ENCODE assay signal across 2 cellular contexts in genomic region chr1:84330125-84330984, GRCh38.
TF ChIP-seq lines count a peak whose summit lies in the region.

No MANE protein-coding gene starts in this region.

TF ChIP-seq in H1, 55 proteins besides CTCF, POLR2A, EP300 and RAD21:
- no peak for TF ChIP-seq CEBPB (IDR thresholded peaks at IDR 0.05; ENCODE audit: low read depth, low read length)
- TF ChIP-seq SIX5 (IDR thresholded peaks at IDR 0.05; ENCODE audit: low read depth, low read length): no peak
- no peak for TF ChIP-seq ATF2 (IDR thresholded peaks at IDR 0.05; ENCODE audit: low read length)
- TF ChIP-seq ASH2L (IDR thresholded peaks at IDR 0.05; ENCODE audit: low read length): no peak
- no peak for TF ChIP-seq TEAD4 (IDR thresholded peaks at IDR 0.05; ENCODE audit: low read depth, low read length)

TF ChIP-seq in neural cell, 6 proteins besides CTCF, POLR2A, EP300 and RAD21:
- TF ChIP-seq POLR2AphosphoS5 (IDR thresholded peaks at IDR 0.05) (peak; percentile 55), EZH2 (IDR thresholded peaks at IDR 0.05; ENCODE audit: borderline replicate concordance, insufficient read depth, low read length, poor library complexity, severe bottlenecking) (no peak), MXI1 (conservative IDR thresholded peaks at IDR 0.05; ENCODE audit: poor library complexity, severe bottlenecking) (no peak), TAF1 (IDR thresholded peaks at IDR 0.05; ENCODE audit: low read depth) (no peak)
- TF ChIP-seq, protein P1, sequence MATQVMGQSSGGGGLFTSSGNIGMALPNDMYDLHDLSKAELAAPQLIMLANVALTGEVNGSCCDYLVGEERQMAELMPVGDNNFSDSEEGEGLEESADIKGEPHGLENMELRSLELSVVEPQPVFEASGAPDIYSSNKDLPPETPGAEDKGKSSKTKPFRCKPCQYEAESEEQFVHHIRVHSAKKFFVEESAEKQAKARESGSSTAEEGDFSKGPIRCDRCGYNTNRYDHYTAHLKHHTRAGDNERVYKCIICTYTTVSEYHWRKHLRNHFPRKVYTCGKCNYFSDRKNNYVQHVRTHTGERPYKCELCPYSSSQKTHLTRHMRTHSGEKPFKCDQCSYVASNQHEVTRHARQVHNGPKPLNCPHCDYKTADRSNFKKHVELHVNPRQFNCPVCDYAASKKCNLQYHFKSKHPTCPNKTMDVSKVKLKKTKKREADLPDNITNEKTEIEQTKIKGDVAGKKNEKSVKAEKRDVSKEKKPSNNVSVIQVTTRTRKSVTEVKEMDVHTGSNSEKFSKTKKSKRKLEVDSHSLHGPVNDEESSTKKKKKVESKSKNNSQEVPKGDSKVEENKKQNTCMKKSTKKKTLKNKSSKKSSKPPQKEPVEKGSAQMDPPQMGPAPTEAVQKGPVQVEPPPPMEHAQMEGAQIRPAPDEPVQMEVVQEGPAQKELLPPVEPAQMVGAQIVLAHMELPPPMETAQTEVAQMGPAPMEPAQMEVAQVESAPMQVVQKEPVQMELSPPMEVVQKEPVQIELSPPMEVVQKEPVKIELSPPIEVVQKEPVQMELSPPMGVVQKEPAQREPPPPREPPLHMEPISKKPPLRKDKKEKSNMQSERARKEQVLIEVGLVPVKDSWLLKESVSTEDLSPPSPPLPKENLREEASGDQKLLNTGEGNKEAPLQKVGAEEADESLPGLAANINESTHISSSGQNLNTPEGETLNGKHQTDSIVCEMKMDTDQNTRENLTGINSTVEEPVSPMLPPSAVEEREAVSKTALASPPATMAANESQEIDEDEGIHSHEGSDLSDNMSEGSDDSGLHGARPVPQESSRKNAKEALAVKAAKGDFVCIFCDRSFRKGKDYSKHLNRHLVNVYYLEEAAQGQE (IDR thresholded peaks at IDR 0.05; ENCODE audit: borderline replicate concordance): no peak
